Comparison of ENCODE assay signal across 16 cellular contexts in the genomic region with DNA sequence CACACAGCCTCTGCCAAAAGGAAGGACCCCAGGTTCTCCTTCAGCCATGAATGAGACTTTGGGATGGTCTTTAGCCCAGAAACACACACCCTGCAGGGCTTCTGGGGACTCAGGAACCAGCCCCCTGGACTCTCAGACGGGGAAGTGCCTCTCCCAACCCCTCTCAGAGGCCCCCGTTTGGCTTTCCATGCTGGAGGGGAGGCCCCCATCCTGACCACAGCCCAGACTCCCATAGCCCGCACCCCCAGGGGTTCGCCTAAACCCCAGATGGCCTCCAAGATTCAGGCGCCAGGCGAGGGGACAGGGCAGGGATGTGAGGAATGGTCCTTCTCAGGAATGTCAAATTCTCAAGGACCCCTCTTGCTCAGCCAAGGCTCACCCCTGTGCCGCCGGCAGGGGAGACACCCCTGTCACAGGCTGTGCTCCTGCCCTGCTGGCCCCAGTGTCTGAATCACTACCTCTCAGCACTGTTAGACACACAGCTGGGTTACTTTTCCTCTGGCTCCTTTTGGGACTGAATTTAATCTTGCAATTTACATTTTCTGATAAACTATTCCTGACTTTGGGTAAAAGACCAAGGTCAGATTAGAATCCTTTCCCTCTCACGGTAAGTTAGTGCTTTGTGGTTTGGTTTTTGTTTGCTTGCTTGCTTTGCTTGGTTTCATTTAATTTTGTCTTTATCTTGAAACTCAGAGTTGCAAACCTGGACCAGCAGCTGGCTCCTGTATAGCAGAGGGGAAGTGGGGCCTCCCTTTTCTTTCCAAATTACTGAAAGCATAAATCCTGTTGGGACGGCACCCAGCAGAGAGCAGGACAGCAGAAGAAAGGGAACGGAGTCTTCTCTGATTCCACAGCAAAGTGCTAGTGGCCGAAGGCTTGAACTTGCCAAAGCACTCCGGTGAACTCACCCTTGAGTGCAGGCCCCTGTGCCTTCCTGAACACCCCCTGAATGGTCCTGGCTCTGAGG.
DNase-seq lines count a peak whose midpoint lies in the region; ATAC-seq and TF ChIP-seq lines count a peak whose summit lies in the region.
"Had no signal": no experiment of that assay in that cellular context is flagged by ENCODE, and none has a peak within 500 bp of the region (broad histone marks: within the 10 kb centered on the region; RNA-seq: fewer than 3 reads in every experiment).

No MANE protein-coding gene starts in this region.

- H3K4me3 Mint-ChIP-seq in activated CD8-positive, alpha-beta memory T cell treated with anti-CD3 and anti-CD28 coated beads, Interleukin-2, amount 10 ng/mL, durations not matched to agents 7 days and 5 days: no peak overlapping the region
- H3K4me3 Mint-ChIP-seq in brain: peak overlapping the region in 1 of 5 experiments; percentile 35
- H3K4me3 Mint-ChIP-seq in mesothelial cell of epicardium: peak overlapping the region; percentile 6
- H3K4me3 Mint-ChIP-seq in type B pancreatic cell: peak overlapping the region; percentile 29
- H3K4me3 Mint-ChIP-seq: CD8-positive, alpha-beta T cell had no signal

- ATAC-seq in activated CD8-positive, alpha-beta memory T cell treated with anti-CD3 and anti-CD28 coated beads, Interleukin-2, amount 10 ng/mL, durations not matched to agents 7 days and 5 days: no peak
- no peak for ATAC-seq in HG03095 (IDR thresholded peaks at IDR 0.05; ENCODE audit: unreplicated experiment)
- ATAC-seq: CD8-positive, alpha-beta T cell had no signal

- H3K36me3 Mint-ChIP-seq in activated CD8-positive, alpha-beta memory T cell treated with anti-CD3 and anti-CD28 coated beads, Interleukin-2, amount 10 ng/mL, durations not matched to agents 7 days and 5 days: no peaks in the 10 kb centered on the region
- H3K36me3 Mint-ChIP-seq in brain (no peaks in the 10 kb centered on the region), mesothelial cell of epicardium (no peaks in the 10 kb centered on the region), type B pancreatic cell (no peaks in the 10 kb centered on the region)
- H3K36me3 Mint-ChIP-seq: CD8-positive, alpha-beta T cell had no signal

- peak; percentile 33 for DNase-seq in activated CD8-positive, alpha-beta memory T cell treated with anti-CD3 and anti-CD28 coated beads, Interleukin-2, amount 10 ng/mL, durations not matched to agents 7 days and 5 days
- no peak for DNase-seq in activated CD8-positive, alpha-beta memory T cell treated with anti-CD3 and anti-CD28 coated beads, Interleukin-2, amount 50 U/mL, for 48 hours
- DNase-seq in mesothelial cell of epicardium (ENCODE audit: low spot score in 2 of 2, unreplicated experiment in 2 of 2) (no peak), type B pancreatic cell (ENCODE audit: extremely low spot score, unreplicated experiment) (no peak), superior temporal gyrus (ENCODE audit: extremely low spot score) (no peak), NCI-H2196 treated with DMSO at 0.1 percent for 48 hours (lab: John Stamatoyannopoulos, UW; ENCODE audit: unreplicated experiment) (no peak)
- DNase-seq: DMS79, HCEC 1CT, NCI-H1105 treated with DMSO at 0.1 percent for 48 hours, NCI-H187, NCI-H345, NCI-H526, RPMI8226 had no signal

- CTCF ChIA-PET in activated CD8-positive, alpha-beta memory T cell treated with anti-CD3 and anti-CD28 coated beads, Interleukin-2, amount 10 ng/mL, durations not matched to agents 7 days and 5 days (lab: Charles Lee): no interaction called here

- TF ChIP-seq CTCF in brain (conservative IDR thresholded peaks at IDR 0.05): no peak
- no peak for TF ChIP-seq CTCF in mesothelial cell of epicardium (IDR thresholded peaks at IDR 0.05; ENCODE audit: unreplicated experiment)
- no peak for TF ChIP-seq CTCF in type B pancreatic cell (conservative IDR thresholded peaks at IDR 0.05)

- no peaks in the 10 kb centered on the region for H3K9me3 Mint-ChIP-seq in activated CD8-positive, alpha-beta memory T cell treated with anti-CD3 and anti-CD28 coated beads, Interleukin-2, amount 10 ng/mL, durations not matched to agents 7 days and 5 days (ENCODE audit: low read depth)
- H3K9me3 Mint-ChIP-seq in brain (no peaks in the 10 kb centered on the region), mesothelial cell of epicardium (no peaks in the 10 kb centered on the region), type B pancreatic cell (no peaks in the 10 kb centered on the region)
- H3K9me3 Mint-ChIP-seq: CD8-positive, alpha-beta T cell had no signal

- no peak overlapping the region for H3K27ac Mint-ChIP-seq in activated CD8-positive, alpha-beta memory T cell treated with anti-CD3 and anti-CD28 coated beads, Interleukin-2, amount 10 ng/mL, durations not matched to agents 7 days and 5 days
- peak overlapping the region in 4 of 5 experiments; percentile 27 to 93 (median 54) for H3K27ac Mint-ChIP-seq in brain
- H3K27ac Mint-ChIP-seq in mesothelial cell of epicardium: peak overlapping the region; percentile 66
- H3K27ac Mint-ChIP-seq in type B pancreatic cell: no peak overlapping the region
- H3K27ac Mint-ChIP-seq: CD8-positive, alpha-beta T cell had no signal

- H3K27me3 Mint-ChIP-seq in activated CD8-positive, alpha-beta memory T cell treated with anti-CD3 and anti-CD28 coated beads, Interleukin-2, amount 10 ng/mL, durations not matched to agents 7 days and 5 days: no peaks in the 10 kb centered on the region
- H3K27me3 Mint-ChIP-seq in brain (peaks cover 8% of the 10 kb centered on the region), mesothelial cell of epicardium (ENCODE audit: low read depth) (no peaks in the 10 kb centered on the region), type B pancreatic cell (peaks cover 19% of the 10 kb centered on the region)

- H3K4me1 Mint-ChIP-seq in activated CD8-positive, alpha-beta memory T cell treated with anti-CD3 and anti-CD28 coated beads, Interleukin-2, amount 10 ng/mL, durations not matched to agents 7 days and 5 days: no peaks in the 10 kb centered on the region
- H3K4me1 Mint-ChIP-seq in brain (peaks cover 61% of the 10 kb centered on the region), mesothelial cell of epicardium (peaks cover 67% of the 10 kb centered on the region), type B pancreatic cell (ENCODE audit: unreplicated experiment) (peaks cover 33% of the 10 kb centered on the region)

Comparison
In these comparisons a context has a peak if more than half of its experiments do, and no peak if none do; other contexts are left out.
1. H3K27ac Mint-ChIP-seq: peak in brain (4 of 5) and mesothelial cell of epicardium (single experiment); none in activated CD8-positive, alpha-beta memory T cell treated with anti-CD3 and anti-CD28 coated beads, Interleukin-2, amount 10 ng/mL, durations not matched to agents 7 days and 5 days (single experiment) and type B pancreatic cell (single experiment).